In genomic region chr5:33322632-33323031, GRCh38 we compare ENCODE assay signal across 16 cellular contexts.
"Had no signal": no experiment of that assay in that cellular context is flagged by ENCODE, and none has a peak within 500 bp of the region (broad histone marks: within the 10 kb centered on the region; RNA-seq: fewer than 3 reads in every experiment).

No MANE protein-coding gene starts in this region.

- H3K36me3 ChIP-seq: neural progenitor cell, ovary, WERI-Rb-1 had no signal

- H3K4me3 ChIP-seq: neural progenitor cell, ovary had no signal

- H2AFZ ChIP-seq: neural progenitor cell had no signal

- DNase-seq: activated CD4-positive, alpha-beta T cell treated with anti-CD3 and anti-CD28 coated beads, Interleukin-2, amount 50 U/mL, for 48 hours; activated naive CD4-positive, alpha-beta T cell treated with Interleukin-2 at 50 U/mL for 16 hours; activated naive CD8-positive, alpha-beta T cell treated with anti-CD3 and anti-CD28 coated beads, Interleukin-2, amount 50 U/mL, for 24 hours; erythroblast; foreskin keratinocyte; left colon; naive B cell; ovary; stimulated activated CD4-positive, alpha-beta T cell treated with anti-CD3 and anti-CD28 coated beads, Interleukin-2, amount 100 ng/mL, for 48 hours; substantia nigra; T-helper 17 cell; trophoblast cell; WERI-Rb-1 had no signal

- H3K9me3 ChIP-seq: ovary had no signal

- H3K27me3 ChIP-seq: foreskin keratinocyte, neural progenitor cell, ovary had no signal

- H3K27ac ChIP-seq: neural progenitor cell, ovary, WERI-Rb-1 had no signal

- ATAC-seq: activated naive CD8-positive, alpha-beta T cell treated with anti-CD3 and anti-CD28 coated beads, Interleukin-2, amount 50 U/mL, for 24 hours; activated T-helper 17 cell treated with anti-CD3 and anti-CD28 coated beads, Interleukin-2, amount 50 U/mL, for 72 hours; foreskin keratinocyte; left colon; stimulated activated memory B cell treated with anti-CD40 and anti-IgM and Interleukin-4, amounts not matched to agents 10 μg/mL and 1 μg/mL and 100 μg/mL, for 72 hours; T-helper 17 cell had no signal

- H3K9ac ChIP-seq: neural progenitor cell had no signal
